ENCODE assay signal across 20 cellular contexts in the genomic region with DNA sequence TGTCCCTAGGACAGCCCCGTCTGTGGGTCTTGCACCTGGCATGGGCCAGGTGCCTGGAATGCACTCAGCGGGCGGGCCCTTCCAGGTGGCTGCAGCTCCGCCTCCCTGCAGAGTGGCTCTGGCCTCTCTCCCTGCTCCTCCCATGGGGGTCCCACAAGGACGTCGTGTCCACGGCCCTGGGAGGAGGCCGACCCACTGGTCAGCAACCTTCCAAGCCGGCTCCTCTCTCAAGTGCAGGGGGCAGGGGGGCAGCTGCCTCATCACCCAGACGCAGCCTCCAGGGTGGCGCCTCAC. TPM values are rescaled to one million over a fixed set of nuclear protein-coding genes. Genes with fewer than 3 reads are reported as not detected.
DNase-seq lines count a peak whose midpoint lies in the region; ATAC-seq and TF ChIP-seq lines count a peak whose summit lies in the region.
"Had no signal": no experiment of that assay in that cellular context is flagged by ENCODE, and none has a peak within 500 bp of the region (broad histone marks: within the 10 kb centered on the region; RNA-seq: fewer than 3 reads in every experiment).

No MANE protein-coding gene starts in this region.

- H3K27me3 Mint-ChIP-seq in endothelial cell (ENCODE audit: unreplicated experiment): no peaks in the 10 kb centered on the region
- H3K27me3 Mint-ChIP-seq: dendritic cell treated with granulocyte-macrophage colony-stimulating factor and Interleukin-4, amounts not matched to agents 40 ng/mL and 50 ng/mL, for 4 days had no signal

- DNase-seq in Right ventricle myocardium inferior (ENCODE audit: missing footprints): no peak
- DNase-seq in left ventricle myocardium inferior: no peak
- DNase-seq in NCI-H510A (lab: John Stamatoyannopoulos, UW): peak; percentile 92
- peak; percentile 46 for DNase-seq in iPS-NIHi11 (ENCODE audit: low spot score)
- no peak for DNase-seq in putamen (ENCODE audit: low spot score)
- no peak for DNase-seq in endothelial cell (ENCODE audit: low spot score)
- DNase-seq: activated CD8-positive, alpha-beta T cell treated with anti-CD3 and anti-CD28 coated beads, Interleukin-2, amount 10 ng/mL, durations not matched to agents 7 days and 5 days; amygdala; DMS 273 treated with DMSO at 0.1 percent for 48 hours; H9; left cardiac atrium; midbrain; NCI-H526 treated with DMSO at 0.1 percent for 48 hours; ovary had no signal

- ATAC-seq in Right ventricle myocardium inferior: peak; percentile 12
- ATAC-seq in GM21825 (IDR thresholded peaks at IDR 0.05; ENCODE audit: unreplicated experiment): no peak
- ATAC-seq: activated CD4-positive, CD25-positive, alpha-beta regulatory T cell treated with anti-CD3 and anti-CD28 coated beads, Interleukin-2, amount 50 U/mL, for 24 hours; activated CD8-positive, alpha-beta T cell treated with anti-CD3 and anti-CD28 coated beads, Interleukin-2, amount 10 ng/mL, durations not matched to agents 7 days and 5 days had no signal

- peaks cover 33% of the 10 kb centered on the region for H3K36me3 Mint-ChIP-seq in endothelial cell (ENCODE audit: low read depth, unreplicated experiment)

- no peaks in the 10 kb centered on the region for H3K4me1 ChIP-seq in left ventricle myocardium inferior

- no peak for TF ChIP-seq CTCF in left ventricle myocardium inferior (IDR thresholded peaks at IDR 0.05; ENCODE audit: borderline replicate concordance)
- TF ChIP-seq CTCF in endothelial cell (IDR thresholded peaks at IDR 0.05; ENCODE audit: unreplicated experiment): no peak

- no peak overlapping the region for H3K27ac ChIP-seq in left ventricle myocardium inferior (replicated peaks)
- H3K27ac ChIP-seq: cardiac muscle cell, ovary had no signal

- H3K27me3 ChIP-seq in left ventricle myocardium inferior (ENCODE audit: low read depth): no peaks in the 10 kb centered on the region
- H3K27me3 ChIP-seq: cardiac muscle cell, ovary had no signal

- no peaks in the 10 kb centered on the region for H3K9me3 Mint-ChIP-seq in endothelial cell (ENCODE audit: unreplicated experiment)
- H3K9me3 Mint-ChIP-seq: CD14-positive monocyte; dendritic cell treated with granulocyte-macrophage colony-stimulating factor and Interleukin-4, amounts not matched to agents 40 ng/mL and 50 ng/mL, for 4 days; H9; nephron had no signal

- H3K27ac Mint-ChIP-seq in endothelial cell (ENCODE audit: unreplicated experiment): no peak overlapping the region
- H3K27ac Mint-ChIP-seq: activated CD8-positive, alpha-beta T cell treated with anti-CD3 and anti-CD28 coated beads, Interleukin-2, amount 10 ng/mL, durations not matched to agents 7 days and 5 days; dendritic cell treated with granulocyte-macrophage colony-stimulating factor and Interleukin-4, amounts not matched to agents 40 ng/mL and 50 ng/mL, for 4 days; nephron had no signal

- intact Hi-C loops in Right ventricle myocardium inferior (cut with DNase I) (no loop called here), left ventricle myocardium inferior (cut with micrococcal nuclease) (no loop called here)

- no peak overlapping the region for H3K4me3 Mint-ChIP-seq in endothelial cell (ENCODE audit: unreplicated experiment)
- H3K4me3 Mint-ChIP-seq: activated CD8-positive, alpha-beta T cell treated with anti-CD3 and anti-CD28 coated beads, Interleukin-2, amount 10 ng/mL, durations not matched to agents 7 days and 5 days; CD14-positive monocyte; dendritic cell treated with granulocyte-macrophage colony-stimulating factor and Interleukin-4, amounts not matched to agents 40 ng/mL and 50 ng/mL, for 4 days; H9; nephron had no signal

- H3K4me1 Mint-ChIP-seq in endothelial cell (ENCODE audit: unreplicated experiment): no peaks in the 10 kb centered on the region
- H3K4me1 Mint-ChIP-seq: CD14-positive monocyte, nephron had no signal

- H3K9me3 ChIP-seq in left ventricle myocardium inferior (replicated peaks): no peaks in the 10 kb centered on the region
- H3K9me3 ChIP-seq: ovary had no signal

- H3K36me3 ChIP-seq in left ventricle myocardium inferior: peaks cover 100% of the 10 kb centered on the region
- H3K36me3 ChIP-seq: ovary had no signal

- H3K4me3 ChIP-seq in left ventricle myocardium inferior: no peak overlapping the region
- H3K4me3 ChIP-seq: cardiac muscle cell, ovary had no signal

RNA-seq across cellular contexts. Expression of a gene that starts 41.9 kb away (rescaled TPM):
- total RNA-seq in Right ventricle myocardium inferior (71.6 TPM), left ventricle myocardium inferior (76.9 TPM), endothelial cell (ENCODE audit: unreplicated experiment) (57.7 TPM)

Comparison
In these comparisons a context has a peak if more than half of its experiments do, and no peak if none do; other contexts are left out.
1. DNase-seq: peak in NCI-H510A (single experiment) and iPS-NIHi11 (single experiment); none in Right ventricle myocardium inferior (single experiment), left ventricle myocardium inferior (single experiment), putamen (single experiment) and endothelial cell (single experiment).